Comparison of ENCODE assay signal across 11 cellular contexts in genomic region chr1:6917067-6917466, GRCh38.
"Had no signal": no experiment of that assay in that cellular context is flagged by ENCODE, and none has a peak within 500 bp of the region (broad histone marks: within the 10 kb centered on the region; RNA-seq: fewer than 3 reads in every experiment).

No MANE protein-coding gene starts in this region.

- H3K9me3 ChIP-seq: esophagus squamous epithelium, ovary had no signal

- DNase-seq: activated CD4-positive, alpha-beta T cell treated with anti-CD3 and anti-CD28 coated beads for 1 hour; activated CD8-positive, alpha-beta memory T cell treated with anti-CD3 and anti-CD28 coated beads for 24 hours; activated effector memory CD4-positive, alpha-beta T cell treated with Interleukin-2 at 50 U/mL for 16 hours; anterior cingulate cortex; esophagus squamous epithelium; foreskin fibroblast; ovary; T-helper 9 cell; tibial artery had no signal

- H3K27ac Mint-ChIP-seq: activated naive CD8-positive, alpha-beta T cell; memory B cell had no signal

- H3K4me3 Mint-ChIP-seq: activated naive CD8-positive, alpha-beta T cell; memory B cell had no signal

- H3K4me3 ChIP-seq: esophagus squamous epithelium, ovary, tibial artery had no signal

- H3K27me3 ChIP-seq: ovary had no signal

- H3K4me1 Mint-ChIP-seq: memory B cell had no signal

- H3K36me3 ChIP-seq: esophagus squamous epithelium, ovary, tibial artery had no signal

- H3K27ac ChIP-seq: ovary, tibial artery had no signal

- H3K36me3 Mint-ChIP-seq: activated naive CD8-positive, alpha-beta T cell had no signal
